In the genomic region with DNA sequence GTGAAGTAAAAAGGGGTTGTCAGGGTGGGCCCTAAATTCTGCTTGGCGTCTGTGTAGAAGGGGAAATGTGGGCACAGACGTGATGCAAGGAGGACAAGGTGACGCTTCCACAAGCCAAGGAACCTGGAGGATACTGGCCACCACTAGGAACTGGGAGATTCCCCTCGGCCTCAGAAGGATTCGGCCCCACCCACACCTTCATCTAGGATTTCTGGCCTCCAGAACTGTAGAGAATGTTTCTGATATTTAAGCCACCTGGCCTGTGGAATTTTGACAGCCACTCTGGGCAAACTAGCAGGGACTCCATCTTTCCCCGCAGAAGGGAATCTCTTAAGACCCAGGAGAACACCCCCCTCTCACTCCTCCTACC, we compare ENCODE assay signal across 8 cellular contexts. TPM values are rescaled to one million over a fixed set of nuclear protein-coding genes. Genes with fewer than 3 reads are reported as not detected.
DNase-seq lines count a peak whose midpoint lies in the region; ATAC-seq, FAIRE-seq and TF ChIP-seq lines count a peak whose summit lies in the region.

No MANE protein-coding gene starts in this region.

- POLR2A ChIA-PET in endothelial cell of umbilical vein (lab: Charles Lee): no interaction called here

- TF ChIP-seq CTCF in endothelial cell of umbilical vein (IDR thresholded peaks at IDR 0.05; ENCODE audit: extremely low read depth in 1 of 2, insufficient read depth in 1 of 2, low read depth in 1 of 2, low read length in 2 of 2) (no peak), neutrophil (IDR thresholded peaks at IDR 0.05) (no peak)

- intact Hi-C loops in endothelial cell of umbilical vein (cut with micrococcal nuclease): loop anchor here (5.0 kb wide), 2 partner anchors 307 to 802 kb away; no protein-coding TSS in a partner anchor

- peaks cover 54% of the 10 kb centered on the region for H3K79me2 ChIP-seq in endothelial cell of umbilical vein (ENCODE audit: control insufficient read depth, insufficient read depth, low read length)

- dilution Hi-C loops in endothelial cell of umbilical vein (cut with MboI; ENCODE audit: extremely low pct_ligation_motif_present, low sequenced_read_pairs): no loop called here

- peak overlapping the region; percentile 29 for H3K4me3 ChIP-seq in CD4-positive, CD25-positive, alpha-beta regulatory T cell (ENCODE audit: low read depth, low read length)
- H3K4me3 ChIP-seq in NT2/D1 (ENCODE audit: insufficient read length, low read depth) (peak overlapping the region; percentile 90), endothelial cell of umbilical vein (replicated peaks in 1 of 3; ENCODE audit: insufficient read depth in 1 of 3, low read depth in 1 of 3, low read length in 3 of 3) (peak overlapping the region; percentile 56 to 86 (median 80)), neutrophil (ENCODE audit: low read depth in 1 of 2, low read length in 1 of 2) (peak overlapping the region; percentile 78 to 94)

- H3K27me3 ChIP-seq in CD4-positive, CD25-positive, alpha-beta regulatory T cell (ENCODE audit: control insufficient read depth, insufficient read depth, low read length): no peaks in the 10 kb centered on the region
- H3K27me3 ChIP-seq in NT2/D1 (ENCODE audit: insufficient read depth, insufficient read length): no peaks in the 10 kb centered on the region
- H3K27me3 ChIP-seq in endothelial cell of umbilical vein (ENCODE audit: control insufficient read depth in 2 of 2, insufficient read depth in 2 of 2, low read length in 2 of 2): no peaks in the 10 kb centered on the region
- H3K27me3 ChIP-seq in neutrophil: no peaks in the 10 kb centered on the region

- no peak overlapping the region for H2AFZ ChIP-seq in endothelial cell of umbilical vein (ENCODE audit: low read depth, low read length)

- H4K20me1 ChIP-seq in endothelial cell of umbilical vein (replicated peaks; ENCODE audit: control insufficient read depth, extremely low read depth, insufficient read depth, low read length): no peaks in the 10 kb centered on the region

- H3K27ac Mint-ChIP-seq in CD4-positive, CD25-positive, alpha-beta regulatory T cell: peak overlapping the region; percentile 79 to 94 (median 86)

- ATAC-seq in CD4-positive, CD25-positive, alpha-beta regulatory T cell (ENCODE audit: low read depth in 2 of 2): no peak
- ATAC-seq in HG02759 (IDR thresholded peaks at IDR 0.05; ENCODE audit: unreplicated experiment) (no peak), HG02973 (IDR thresholded peaks at IDR 0.05; ENCODE audit: unreplicated experiment) (no peak)

- FAIRE-seq in endothelial cell of umbilical vein (lab: Jason Lieb, UNC): peak; percentile 8

- CTCF ChIA-PET in endothelial cell of umbilical vein (lab: Charles Lee): interaction anchor here (1.3 to 1.8 kb wide), 5 partner anchors 27 to 81 kb away, joined by 6 to 16 read pairs (median 11); no protein-coding TSS in a partner anchor

- H3K9ac ChIP-seq in NT2/D1 (ENCODE audit: insufficient read length, low read depth): peak overlapping the region; percentile 99
- H3K9ac ChIP-seq in endothelial cell of umbilical vein (replicated peaks; ENCODE audit: extremely low read depth, insufficient read depth, low read length): peak overlapping the region; percentile 67

- H3K27ac ChIP-seq in CD4-positive, CD25-positive, alpha-beta regulatory T cell (ENCODE audit: insufficient read depth, low read length, poor library complexity, severe bottlenecking): peak overlapping the region; percentile 99
- H3K27ac ChIP-seq in endothelial cell of umbilical vein (ENCODE audit: insufficient read depth, low read depth, low read length): peak overlapping the region; percentile 27
- peak overlapping the region; percentile 97 for H3K27ac ChIP-seq in neutrophil

- no peaks in the 10 kb centered on the region for H3K9me3 ChIP-seq in CD4-positive, CD25-positive, alpha-beta regulatory T cell (ENCODE audit: control insufficient read depth in 2 of 2, low read length in 2 of 2)
- no peaks in the 10 kb centered on the region for H3K9me3 ChIP-seq in NT2/D1 (ENCODE audit: insufficient read depth, low read length)
- H3K9me3 ChIP-seq in endothelial cell of umbilical vein (replicated peaks; ENCODE audit: control insufficient read depth, insufficient read depth, low read length): no peaks in the 10 kb centered on the region
- no peaks in the 10 kb centered on the region for H3K9me3 ChIP-seq in neutrophil

- peaks cover 53% of the 10 kb centered on the region for H3K4me1 ChIP-seq in CD4-positive, CD25-positive, alpha-beta regulatory T cell (ENCODE audit: control insufficient read depth, insufficient read depth, low read length, poor library complexity, severe bottlenecking)
- H3K4me1 ChIP-seq in NT2/D1 (ENCODE audit: insufficient read depth, insufficient read length) (peaks cover 30% of the 10 kb centered on the region), endothelial cell of umbilical vein (ENCODE audit: control insufficient read depth, extremely low read depth, insufficient read depth, low read length) (peaks cover 27% of the 10 kb centered on the region), neutrophil (ENCODE audit: control insufficient read depth in 1 of 2, insufficient read depth in 1 of 2, low read depth in 1 of 2, low read length in 1 of 2) (peaks cover 42 to 52% of the 10 kb centered on the region in 2 experiments)

- no peak for DNase-seq in CD4-positive, CD25-positive, alpha-beta regulatory T cell
- DNase-seq in NT2/D1 (ENCODE audit: low read depth, low spot score) (no peak), endothelial cell of umbilical vein (ENCODE audit: low read depth, low spot score) (no peak), SK-N-DZ (ENCODE audit: low spot score) (no peak), NCI-H2107 treated with DMSO at 0.1 percent for 48 hours (lab: John Stamatoyannopoulos, UW; ENCODE audit: unreplicated experiment) (no peak)

- H3K4me2 ChIP-seq in endothelial cell of umbilical vein (ENCODE audit: insufficient read depth, low read length): peak overlapping the region; percentile 86

- BruUV-seq in endothelial cell of umbilical vein (replicated peaks; lab: Mats Ljungman, UMichigan): no TSS peak

- no peaks in the 10 kb centered on the region for H3K9me1 ChIP-seq in endothelial cell of umbilical vein (replicated peaks; ENCODE audit: control insufficient read depth, extremely low read depth, insufficient read depth, low read length)

- peaks cover 15 to 56% (median 37%) of the 10 kb centered on the region in 4 donors for H3K4me1 Mint-ChIP-seq in CD4-positive, CD25-positive, alpha-beta regulatory T cell

- TF ChIP-seq POLR2A in endothelial cell of umbilical vein (IDR thresholded peaks at IDR 0.05; ENCODE audit: low read depth, low read length): no peak

- peaks cover 13% of the 10 kb centered on the region for H3K27me3 Mint-ChIP-seq in CD4-positive, CD25-positive, alpha-beta regulatory T cell

- H3K9me3 Mint-ChIP-seq in CD4-positive, CD25-positive, alpha-beta regulatory T cell: no peaks in the 10 kb centered on the region

- H3K36me3 ChIP-seq in CD4-positive, CD25-positive, alpha-beta regulatory T cell (ENCODE audit: control insufficient read depth, insufficient read depth, low read length): peaks cover 2% of the 10 kb centered on the region
- H3K36me3 ChIP-seq in NT2/D1 (ENCODE audit: insufficient read depth, insufficient read length, low read length) (peaks cover 75% of the 10 kb centered on the region), endothelial cell of umbilical vein (ENCODE audit: control insufficient read depth in 2 of 2, extremely low read depth in 1 of 2, insufficient read depth in 2 of 2, low read length in 2 of 2) (peaks cover 0 to 20% of the 10 kb centered on the region in 2 experiments), neutrophil (peaks cover 41% of the 10 kb centered on the region)

- peak overlapping the region; percentile 90 to 100 (median 94) for H3K4me3 Mint-ChIP-seq in CD4-positive, CD25-positive, alpha-beta regulatory T cell

- H3K36me3 Mint-ChIP-seq in CD4-positive, CD25-positive, alpha-beta regulatory T cell: peaks cover 16% of the 10 kb centered on the region

RNA-seq across cellular contexts. Expression of gene PLEKHJ1, which starts 1.1 kb away (rescaled TPM):
- 50.3 TPM for total RNA-seq in CD4-positive, CD25-positive, alpha-beta regulatory T cell
- polyA plus RNA-seq in CD4-positive, CD25-positive, alpha-beta regulatory T cell: 100 to 1,000 TPM in 3 of 4 donors, 10 to 100 TPM in 1; 97.7 to 121 (median 108) TPM
- 73.4 and 82.4 TPM in 2 replicates for total RNA-seq in endothelial cell of umbilical vein
- polyA plus RNA-seq in endothelial cell of umbilical vein: 115 and 125 TPM in 2 replicates
- 63.1 and 87.2 TPM in 2 replicates for polyA plus RNA-seq in endothelial cell of umbilical vein (2011; cell fraction: cytosol; rRNA removed)
- polyA plus RNA-seq in endothelial cell of umbilical vein (2011; cell fraction: nucleus; rRNA removed): 104 and 112 TPM in 2 replicates
- polyA plus RNA-seq in endothelial cell of umbilical vein (2012): 53.4 and 75.6 TPM in 2 replicates
- 30.6 and 42.7 TPM in 2 replicates for polyA minus RNA-seq in endothelial cell of umbilical vein
- 21.8 TPM for polyA minus RNA-seq in endothelial cell of umbilical vein (2011; cell fraction: cytosol; rRNA and poly(A)+ RNA removed)
- 15.4 and 15.6 TPM in 2 replicates for polyA minus RNA-seq in endothelial cell of umbilical vein (2011; cell fraction: nucleus; rRNA and poly(A)+ RNA removed)
- 149 TPM in 2 replicates for polyA plus RNA-seq in SK-N-DZ (2014; cell fraction: cytosol; rRNA removed)
- polyA plus RNA-seq in SK-N-DZ (2014; cell fraction: nucleus; rRNA removed): 161 and 205 TPM in 2 replicates

RNA-seq across cellular contexts. Expression of gene SF3A2, which starts 1.6 kb away (rescaled TPM):
- total RNA-seq in CD4-positive, CD25-positive, alpha-beta regulatory T cell: 146 TPM
- polyA plus RNA-seq in CD4-positive, CD25-positive, alpha-beta regulatory T cell: 10 to 100 TPM; 13.5 to 26.0 (median 20.0) TPM
- 140 and 164 TPM in 2 replicates for total RNA-seq in endothelial cell of umbilical vein
- polyA plus RNA-seq in endothelial cell of umbilical vein: 19.1 and 21.5 TPM in 2 replicates
- polyA plus RNA-seq in endothelial cell of umbilical vein (2011; cell fraction: cytosol; rRNA removed): 37.2 and 46.9 TPM in 2 replicates
- 97.6 and 105 TPM in 2 replicates for polyA plus RNA-seq in endothelial cell of umbilical vein (2011; cell fraction: nucleus; rRNA removed)
- polyA plus RNA-seq in endothelial cell of umbilical vein (2012): 94.8 and 130 TPM in 2 replicates
- 27.4 and 29.2 TPM in 2 replicates for polyA minus RNA-seq in endothelial cell of umbilical vein
- 44.2 TPM for polyA minus RNA-seq in endothelial cell of umbilical vein (2011; cell fraction: cytosol; rRNA and poly(A)+ RNA removed)
- polyA minus RNA-seq in endothelial cell of umbilical vein (2011; cell fraction: nucleus; rRNA and poly(A)+ RNA removed): 50.4 and 106 TPM in 2 replicates
- 29.1 and 36.1 TPM in 2 replicates for polyA plus RNA-seq in SK-N-DZ (2014; cell fraction: cytosol; rRNA removed)
- polyA plus RNA-seq in SK-N-DZ (2014; cell fraction: nucleus; rRNA removed): 112 and 117 TPM in 2 replicates

RNA-seq across cellular contexts. Expression of gene AMH, which starts 14.1 kb away (rescaled TPM):
- total RNA-seq in CD4-positive, CD25-positive, alpha-beta regulatory T cell: 3.5 TPM
- not detected for polyA plus RNA-seq in CD4-positive, CD25-positive, alpha-beta regulatory T cell
- total RNA-seq in endothelial cell of umbilical vein: 7.5 and 9.6 TPM in 2 replicates
- 3.3 and 4.3 TPM in 2 replicates for polyA plus RNA-seq in endothelial cell of umbilical vein
- 0.37 and 0.86 TPM in 2 replicates for polyA plus RNA-seq in endothelial cell of umbilical vein (2011; cell fraction: cytosol; rRNA removed)
- polyA plus RNA-seq in endothelial cell of umbilical vein (2011; cell fraction: nucleus; rRNA removed): 22.0 and 22.7 TPM in 2 replicates
- 1.9 and 2.9 TPM in 2 replicates for polyA plus RNA-seq in endothelial cell of umbilical vein (2012)
- 0.80 and 0.98 TPM in 2 replicates for polyA minus RNA-seq in endothelial cell of umbilical vein
- 3.6 TPM for polyA minus RNA-seq in endothelial cell of umbilical vein (2011; cell fraction: cytosol; rRNA and poly(A)+ RNA removed)
- polyA minus RNA-seq in endothelial cell of umbilical vein (2011; cell fraction: nucleus; rRNA and poly(A)+ RNA removed): 4.2 and 6.6 TPM in 2 replicates
- polyA plus RNA-seq in SK-N-DZ (2014; cell fraction: cytosol; rRNA removed): 11.5 and 13.5 TPM in 2 replicates
- 285 and 416 TPM in 2 replicates for polyA plus RNA-seq in SK-N-DZ (2014; cell fraction: nucleus; rRNA removed)

RNA-seq across cellular contexts. Expression of gene JSRP1, which starts 21.2 kb away (rescaled TPM):
- 0.99 TPM for total RNA-seq in CD4-positive, CD25-positive, alpha-beta regulatory T cell
- 1 to 10 TPM in 3 of 4 donors, under 1 TPM in 1; 0.89 to 2.4 (median 1.8) TPM for polyA plus RNA-seq in CD4-positive, CD25-positive, alpha-beta regulatory T cell
- total RNA-seq in endothelial cell of umbilical vein: not detected in 2 replicates
- polyA plus RNA-seq in endothelial cell of umbilical vein: not detected in 2 replicates
- not detected in 2 replicates for polyA plus RNA-seq in endothelial cell of umbilical vein (2011; cell fraction: cytosol; rRNA removed)
- polyA plus RNA-seq in endothelial cell of umbilical vein (2011; cell fraction: nucleus; rRNA removed): not detected in 2 replicates
- 0.21 TPM in 1 of 2 replicates, not detected in the other for polyA plus RNA-seq in endothelial cell of umbilical vein (2012)
- polyA minus RNA-seq in endothelial cell of umbilical vein: not detected in 2 replicates
- polyA minus RNA-seq in endothelial cell of umbilical vein (2011; cell fraction: cytosol; rRNA and poly(A)+ RNA removed): not detected
- not detected in 2 replicates for polyA minus RNA-seq in endothelial cell of umbilical vein (2011; cell fraction: nucleus; rRNA and poly(A)+ RNA removed)
- polyA plus RNA-seq in SK-N-DZ (2014; cell fraction: cytosol; rRNA removed): 8.7 and 19.3 TPM in 2 replicates
- 9.6 and 14.3 TPM in 2 replicates for polyA plus RNA-seq in SK-N-DZ (2014; cell fraction: nucleus; rRNA removed)

RNA-seq across cellular contexts. Expression of gene PEAK3, which starts 47.0 kb away (rescaled TPM):
- total RNA-seq in CD4-positive, CD25-positive, alpha-beta regulatory T cell: not detected
- polyA plus RNA-seq in CD4-positive, CD25-positive, alpha-beta regulatory T cell: under 1 TPM; 0.10 to 0.32 (median 0.15) TPM
- not detected in 2 replicates for total RNA-seq in endothelial cell of umbilical vein
- 0.03 TPM in 1 of 2 replicates, not detected in the other for polyA plus RNA-seq in endothelial cell of umbilical vein
- not detected in 2 replicates for polyA plus RNA-seq in endothelial cell of umbilical vein (2011; cell fraction: cytosol; rRNA removed)
- polyA plus RNA-seq in endothelial cell of umbilical vein (2011; cell fraction: nucleus; rRNA removed): not detected in 2 replicates
- polyA plus RNA-seq in endothelial cell of umbilical vein (2012): not detected in 2 replicates
- polyA minus RNA-seq in endothelial cell of umbilical vein: not detected in 2 replicates
- polyA minus RNA-seq in endothelial cell of umbilical vein (2011; cell fraction: cytosol; rRNA and poly(A)+ RNA removed): not detected
- not detected in 2 replicates for polyA minus RNA-seq in endothelial cell of umbilical vein (2011; cell fraction: nucleus; rRNA and poly(A)+ RNA removed)
- not detected in 2 replicates for polyA plus RNA-seq in SK-N-DZ (2014; cell fraction: cytosol; rRNA removed)
- polyA plus RNA-seq in SK-N-DZ (2014; cell fraction: nucleus; rRNA removed): not detected in 2 replicates

Comparison
In these comparisons a context has a peak if more than half of its experiments do, and no peak if none do; other contexts are left out.
1. H3K27ac ChIP-seq: peak in every context shown above with its lines; median percentile 99 in CD4-positive, CD25-positive, alpha-beta regulatory T cell; 97 in neutrophil; 27 in endothelial cell of umbilical vein.
2. H3K4me3 ChIP-seq: peak in every context shown above with its lines; median percentile 90 in NT2/D1; 86 in neutrophil; 80 in endothelial cell of umbilical vein; 29 in CD4-positive, CD25-positive, alpha-beta regulatory T cell.